10 cellular contexts compared by ENCODE assay signal in genomic region chr18:3245185-3245564, GRCh38. TPM values are rescaled to one million over a fixed set of nuclear protein-coding genes. Genes with fewer than 3 reads are reported as not detected.
DNase-seq lines count a peak whose midpoint lies in the region; ATAC-seq and TF ChIP-seq lines count a peak whose summit lies in the region.
"Had no signal": no experiment of that assay in that cellular context is flagged by ENCODE, and none has a peak within 500 bp of the region (broad histone marks: within the 10 kb centered on the region; RNA-seq: fewer than 3 reads in every experiment).

No MANE protein-coding gene starts in this region.

- no peak for ATAC-seq in effector memory CD8-positive, alpha-beta T cell (replicated peaks)
- no peak for ATAC-seq in HG02642 (IDR thresholded peaks at IDR 0.05; ENCODE audit: poor library complexity, unreplicated experiment)

- no peaks in the 10 kb centered on the region for H3K27me3 Mint-ChIP-seq in effector memory CD8-positive, alpha-beta T cell
- no peaks in the 10 kb centered on the region for H3K27me3 Mint-ChIP-seq in osteocyte (ENCODE audit: unreplicated experiment)

- H2AFZ ChIP-seq in OCI-LY3 (ENCODE audit: low read depth, low read length) = no peak overlapping the region

- no peak for TF ChIP-seq POLR2A in sigmoid colon (IDR thresholded peaks at IDR 0.05)
- TF ChIP-seq POLR2A in adrenal gland (IDR thresholded peaks at IDR 0.05) = no peak

- H3K27ac Mint-ChIP-seq in effector memory CD8-positive, alpha-beta T cell = no peak overlapping the region
- H3K27ac Mint-ChIP-seq in osteocyte (ENCODE audit: unreplicated experiment) = no peak overlapping the region

- H3K4me1 Mint-ChIP-seq in effector memory CD8-positive, alpha-beta T cell (ENCODE audit: low read depth in 2 of 2) = peaks cover 21 to 29% of the 10 kb centered on the region in 2 donors
- H3K4me1 Mint-ChIP-seq in osteocyte (ENCODE audit: unreplicated experiment) = peaks cover 26% of the 10 kb centered on the region

- peaks cover 31% of the 10 kb centered on the region for H3K79me2 ChIP-seq in OCI-LY3 (ENCODE audit: low read length)

- DNase-seq in GM12864 (ENCODE audit: low read depth) (no peak), sigmoid colon (no peak), osteocyte (ENCODE audit: extremely low spot score, unreplicated experiment) (no peak), adrenal gland (no peak)
- DNase-seq in effector memory CD8-positive, alpha-beta T cell = no peak
- DNase-seq: mesendoderm; MV-4-11; stimulated activated CD4-positive, alpha-beta T cell treated with anti-CD3 and anti-CD28 coated beads, Interleukin-2, amount 100 ng/mL, for 48 hours had no signal

- H3K27me3 ChIP-seq in OCI-LY3 (ENCODE audit: low read depth, low read length) (no peaks in the 10 kb centered on the region), sigmoid colon (no peaks in the 10 kb centered on the region), adrenal gland (no peaks in the 10 kb centered on the region)

- TF ChIP-seq CTCF in GM12864 (IDR thresholded peaks at IDR 0.05; ENCODE audit: low read depth, low read length, missing control alignments) (no peak), OCI-LY3 (IDR thresholded peaks at IDR 0.05; ENCODE audit: low read depth, low read length) (no peak), sigmoid colon (IDR thresholded peaks at IDR 0.05) (no peak), osteocyte (IDR thresholded peaks at IDR 0.05) (no peak), adrenal gland (IDR thresholded peaks at IDR 0.05) (no peak)

- no peak overlapping the region for H3K27ac ChIP-seq in OCI-LY3 (ENCODE audit: low read length)
- peak overlapping the region in 2 of 4 donors; percentile 100 for H3K27ac ChIP-seq in sigmoid colon
- peak overlapping the region in 1 of 5 donors; percentile 97 for H3K27ac ChIP-seq in adrenal gland

- no peaks in the 10 kb centered on the region for H3K9me3 Mint-ChIP-seq in effector memory CD8-positive, alpha-beta T cell
- H3K9me3 Mint-ChIP-seq in osteocyte (ENCODE audit: unreplicated experiment) = no peaks in the 10 kb centered on the region

- H3K36me3 ChIP-seq in OCI-LY3 (replicated peaks; ENCODE audit: low read depth, low read length) (peaks cover 5% of the 10 kb centered on the region), sigmoid colon (no peaks in the 10 kb centered on the region), adrenal gland (replicated peaks in 1 of 2) (no peaks in the 10 kb centered on the region)

- peaks cover 13% of the 10 kb centered on the region for H4K20me1 ChIP-seq in OCI-LY3 (ENCODE audit: insufficient read depth, low read length)

- peaks cover 35% of the 10 kb centered on the region for H3K36me3 Mint-ChIP-seq in effector memory CD8-positive, alpha-beta T cell (ENCODE audit: insufficient read depth)
- peaks cover 6% of the 10 kb centered on the region for H3K36me3 Mint-ChIP-seq in osteocyte (ENCODE audit: unreplicated experiment)

- no peak for TF ChIP-seq EP300 in sigmoid colon (IDR thresholded peaks at IDR 0.05)

- H3K9ac ChIP-seq in OCI-LY3 (ENCODE audit: low read length) = peak overlapping the region; percentile 96; the same call in 1 of the 2 replicates

- peak overlapping the region; percentile 55 to 78 for H3K4me3 Mint-ChIP-seq in effector memory CD8-positive, alpha-beta T cell
- no peak overlapping the region for H3K4me3 Mint-ChIP-seq in osteocyte (ENCODE audit: unreplicated experiment)

- H3K4me1 ChIP-seq in OCI-LY3 (ENCODE audit: low read length) (peaks cover 17% of the 10 kb centered on the region), sigmoid colon (peaks cover 0 to 26% (median 18%) of the 10 kb centered on the region in 4 donors), adrenal gland (replicated peaks in 1 of 2) (peaks cover 10 to 29% of the 10 kb centered on the region in 2 donors)

- peak overlapping the region; percentile 85 for H3K4me2 ChIP-seq in OCI-LY3 (ENCODE audit: low read length)

- intact Hi-C loops in sigmoid colon (cut with DNase I) (loop anchor here (5.0 kb wide), 4 partner anchors 73 to 588 kb away; partner anchors contain the start of genes LPIN2 and SMCHD1), adrenal gland (cut with DNase I) (loop anchor here (5.0 to 10.0 kb wide), 2 partner anchors 310 to 313 kb away; no protein-coding TSS in a partner anchor)

- H3K4me3 ChIP-seq in GM12864 (ENCODE audit: low read depth, low read length) = peak overlapping the region; percentile 92
- H3K4me3 ChIP-seq in OCI-LY3 (ENCODE audit: low read length) = peak overlapping the region; percentile 97
- peak overlapping the region in 3 of 4 donors; percentile 98 to 99 (median 99) for H3K4me3 ChIP-seq in sigmoid colon
- peak overlapping the region in 1 of 4 donors; percentile 66 for H3K4me3 ChIP-seq in adrenal gland

- H3K9me3 ChIP-seq in OCI-LY3 (ENCODE audit: insufficient read depth, low read length) = no peaks in the 10 kb centered on the region
- peaks cover 0 to 4% (median 0%) of the 10 kb centered on the region in 4 donors for H3K9me3 ChIP-seq in sigmoid colon
- H3K9me3 ChIP-seq in adrenal gland (replicated peaks in 1 of 3) = no peaks in the 10 kb centered on the region

- WGBS in sigmoid colon, 2 donors = 58 to 78% methylated on average over 1 of the region's 1 CpG
- 62 to 71% (median 68%) methylated on average over 1 of the region's 1 CpG for WGBS in adrenal gland, 4 donors

RNA-seq across cellular contexts. Expression of gene MYL12A, which starts 2.4 kb away (rescaled TPM):
- total RNA-seq in sigmoid colon = 100 to 1,000 TPM; 165 to 208 (median 186) TPM
- polyA plus RNA-seq in sigmoid colon = 1,000 to 10,000 TPM in 1 of 3 donors, 100 to 1,000 TPM in 2; 558 to 1,173 (median 876) TPM
- total RNA-seq in osteocyte = 475 and 500 TPM in 2 replicates
- 100 to 1,000 TPM; 191 to 436 (median 251) TPM for total RNA-seq in adrenal gland
- polyA plus RNA-seq in adrenal gland = 100 to 1,000 TPM; 217 to 419 (median 226) TPM

RNA-seq across cellular contexts. Expression of gene MYL12B, which starts 16.8 kb away (rescaled TPM):
- total RNA-seq in sigmoid colon (100 to 1,000 TPM; 155 to 227 (median 181) TPM), osteocyte (222 and 230 TPM in 2 replicates), adrenal gland (100 to 1,000 TPM; 259 to 580 (median 376) TPM)
- polyA plus RNA-seq in sigmoid colon (1,000 to 10,000 TPM in 2 of 3 donors, 100 to 1,000 TPM in 1; 696 to 1,674 (median 1,233) TPM), adrenal gland (100 to 1,000 TPM; 396 to 810 (median 786) TPM)

RNA-seq across cellular contexts. Expression of gene MYOM1, which starts 25.4 kb away (rescaled TPM):
- total RNA-seq in sigmoid colon (10 to 100 TPM; 17.3 to 37.7 (median 22.1) TPM), osteocyte (0.46 and 0.63 TPM in 2 replicates), adrenal gland (1 to 10 TPM; 1.3 to 3.3 (median 2.5) TPM)
- polyA plus RNA-seq in sigmoid colon (10 to 100 TPM in 1 of 3 donors, 1 to 10 TPM in 2; 3.3 to 11.1 (median 5.4) TPM), adrenal gland (10 to 100 TPM in 1 of 3 donors, 1 to 10 TPM in 2; 3.8 to 20.0 (median 5.9) TPM)

Comparison
In these comparisons a context has a peak if more than half of its experiments do, and no peak if none do; other contexts are left out.
1. RNA of gene MYOM1, which starts 25.4 kb away (total RNA-seq): 17.3 to 37.7 TPM in sigmoid colon; 1.3 to 3.3 TPM in adrenal gland and 0.46 to 0.63 TPM in osteocyte; every median in the first group is over 4 times any median in the second.